Comparison of ENCODE assay signal across 17 cellular contexts in the genomic region with DNA sequence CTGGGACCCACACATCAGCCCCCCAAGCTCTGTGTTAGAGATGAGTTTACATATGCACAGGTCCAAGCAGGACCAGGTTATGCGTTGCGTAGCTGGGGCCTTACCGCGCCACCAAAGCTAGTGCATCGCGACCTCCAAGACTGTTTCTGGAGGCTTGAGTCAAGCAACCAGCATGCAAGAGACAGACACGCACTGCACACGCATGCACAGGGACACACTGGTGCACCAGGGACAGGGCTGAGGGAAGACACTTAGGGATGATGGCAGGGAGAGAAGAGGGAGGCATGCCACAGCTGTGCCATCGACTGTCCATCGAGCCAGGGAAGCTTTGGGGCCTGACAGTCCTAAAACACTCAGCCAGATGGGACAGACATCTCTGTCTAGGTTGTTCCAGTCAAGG.
A peak's percentile ranks its signal among the peaks of the same experiment; 100 is the strongest.
DNase-seq lines count a peak whose midpoint lies in the region; ATAC-seq and TF ChIP-seq lines count a peak whose summit lies in the region.
"Had no signal": no experiment of that assay in that cellular context is flagged by ENCODE, and none has a peak within 500 bp of the region (broad histone marks: within the 10 kb centered on the region; RNA-seq: fewer than 3 reads in every experiment).

No MANE protein-coding gene starts in this region.

- intact Hi-C loops in spleen (cut with DNase I; ENCODE audit: low total_unique reads), result no loop called here
- intact Hi-C loops in activated naive CD4-positive, alpha-beta T cell treated with anti-CD3 and anti-CD28 coated beads for 36 hours (cut with micrococcal nuclease), result no loop called here

- 92% methylated on average over 5 of the region's 10 CpGs; no CpG with 5 or more reads in 1 of the 2 donors for WGBS in gastroesophageal sphincter (ENCODE audit: low coverage in 1 of 2), 2 donors
- no CpG with 5 or more reads among the region's 10 CpGs for WGBS in neuronal stem cell (ENCODE audit: extremely low coverage in 2 of 2, insufficient read length in 2 of 2, insufficient replicate concordance in 1 of 2), 2 donors
- WGBS in spleen, 5 donors, result 94 to 99% (median 98%) methylated on average over 7 to 10 of the region's 10 CpGs

- H3K14ac ChIP-seq in neuronal stem cell (ENCODE audit: low read length), result peak overlapping the region; percentile 50

- H3K4me1 ChIP-seq in gastroesophageal sphincter, result peaks cover 3 to 99% (median 4%) of the 10 kb centered on the region in 3 donors
- peaks cover 0 to 2% of the 10 kb centered on the region in 2 donors for H3K4me1 ChIP-seq in neuronal stem cell (ENCODE audit: control insufficient read depth in 2 of 2, insufficient read depth in 1 of 2, low read depth in 1 of 2, low read length in 2 of 2)
- peaks cover 0 to 7% (median 0%) of the 10 kb centered on the region in 6 donors for H3K4me1 ChIP-seq in spleen
- H3K4me1 ChIP-seq: BE2C had no signal

- H3K36me3 ChIP-seq in gastroesophageal sphincter (peaks cover 0 to 81% of the 10 kb centered on the region in 2 donors), neuronal stem cell (replicated peaks in 1 of 2; ENCODE audit: control insufficient read depth in 2 of 2, insufficient read depth in 2 of 2, low read length in 2 of 2) (no peaks in the 10 kb centered on the region), spleen (peaks cover 0 to 34% (median 0%) of the 10 kb centered on the region in 6 donors)
- H3K36me3 ChIP-seq: BE2C had no signal

- H2AK5ac ChIP-seq in neuronal stem cell (ENCODE audit: low read depth, low read length), result no peak overlapping the region

- no peak for TF ChIP-seq EP300 in gastroesophageal sphincter (IDR thresholded peaks at IDR 0.05)

- H3K79me1 ChIP-seq in neuronal stem cell (ENCODE audit: low read depth, low read length), result no peaks in the 10 kb centered on the region

- H2BK120ac ChIP-seq in neuronal stem cell (ENCODE audit: low read depth, low read length), result no peak overlapping the region

- H4K91ac ChIP-seq in neuronal stem cell (ENCODE audit: low read depth, low read length, poor library complexity), result peak overlapping the region; percentile 80

- TF ChIP-seq POLR2A in gastroesophageal sphincter (IDR thresholded peaks at IDR 0.05) (no peak), spleen (IDR thresholded peaks at IDR 0.05) (no peak)

- H3K9ac ChIP-seq in neuronal stem cell (ENCODE audit: low read depth, low read length, poor library complexity), result no peak overlapping the region

- no peaks in the 10 kb centered on the region for H3K27me3 Mint-ChIP-seq in activated naive CD4-positive, alpha-beta T cell treated with anti-CD3 and anti-CD28 coated beads for 36 hours (ENCODE audit: low read depth)
- H3K27me3 Mint-ChIP-seq in activated T-cell treated with anti-CD3 and anti-CD28 coated beads, Interleukin-2, amount 50 U/mL, for 24 hours, result no peaks in the 10 kb centered on the region
- H3K27me3 Mint-ChIP-seq: CD4-positive, CD25-positive, alpha-beta regulatory T cell had no signal

- no peak overlapping the region for H2BK12ac ChIP-seq in neuronal stem cell (ENCODE audit: low read length)

- H3K4ac ChIP-seq in neuronal stem cell (ENCODE audit: low read length), result no peak overlapping the region

- H3K4me1 Mint-ChIP-seq in activated naive CD4-positive, alpha-beta T cell treated with anti-CD3 and anti-CD28 coated beads for 36 hours (ENCODE audit: low read depth), result no peaks in the 10 kb centered on the region
- H3K4me1 Mint-ChIP-seq in activated T-cell treated with anti-CD3 and anti-CD28 coated beads, Interleukin-2, amount 50 U/mL, for 24 hours (ENCODE audit: low read depth), result no peaks in the 10 kb centered on the region
- H3K4me1 Mint-ChIP-seq: CD4-positive, CD25-positive, alpha-beta regulatory T cell; CD8-positive, alpha-beta memory T cell; H9 had no signal

- CTCF ChIA-PET in activated naive CD4-positive, alpha-beta T cell treated with anti-CD3 and anti-CD28 coated beads for 36 hours (lab: Charles Lee), result interaction anchor here (0.6 kb wide), 1 partner anchor 276 kb away, joined by 3 read pairs; no protein-coding TSS in a partner anchor

- H3K18ac ChIP-seq in neuronal stem cell (ENCODE audit: low read length), result peak overlapping the region; percentile 32

- no peak overlapping the region for H3K4me3 Mint-ChIP-seq in activated naive CD4-positive, alpha-beta T cell treated with anti-CD3 and anti-CD28 coated beads for 36 hours
- no peak overlapping the region for H3K4me3 Mint-ChIP-seq in activated T-cell treated with anti-CD3 and anti-CD28 coated beads, Interleukin-2, amount 50 U/mL, for 24 hours
- H3K4me3 Mint-ChIP-seq: CD4-positive, CD25-positive, alpha-beta regulatory T cell; CD8-positive, alpha-beta memory T cell; H9 had no signal

- H3K4me2 ChIP-seq in neuronal stem cell (ENCODE audit: insufficient read depth, low read length, poor library complexity, severe bottlenecking), result no peak overlapping the region

- H3K27me3 ChIP-seq in gastroesophageal sphincter, result no peaks in the 10 kb centered on the region
- no peaks in the 10 kb centered on the region for H3K27me3 ChIP-seq in neuronal stem cell (ENCODE audit: control insufficient read depth in 3 of 3, insufficient read depth in 3 of 3, low read depth in 1 of 3, low read length in 3 of 3)
- no peaks in the 10 kb centered on the region for H3K27me3 ChIP-seq in spleen (replicated peaks in 1 of 7)
- H3K27me3 ChIP-seq: BE2C had no signal

- no peak overlapping the region for H3K4me3 ChIP-seq in gastroesophageal sphincter
- peak overlapping the region in 1 of 2 donors; percentile 71 for H3K4me3 ChIP-seq in neuronal stem cell (ENCODE audit: low read length in 2 of 2)
- no peak overlapping the region for H3K4me3 ChIP-seq in spleen

- no peak overlapping the region for H2BK15ac ChIP-seq in neuronal stem cell (ENCODE audit: low read length)

- H4K8ac ChIP-seq in neuronal stem cell (ENCODE audit: low read depth, low read length), result no peak overlapping the region

- no peak overlapping the region for H2BK5ac ChIP-seq in neuronal stem cell (ENCODE audit: low read length)

- peak overlapping the region; percentile 67 for H3K23ac ChIP-seq in neuronal stem cell (ENCODE audit: low read depth, low read length, poor library complexity)

- H3K27ac ChIP-seq in gastroesophageal sphincter (peak overlapping the region in 3 of 4 donors; percentile 69 to 78 (median 76)), neuronal stem cell (replicated peaks; ENCODE audit: low read length) (no peak overlapping the region), spleen (no peak overlapping the region)

- H3K36me3 Mint-ChIP-seq in activated naive CD4-positive, alpha-beta T cell treated with anti-CD3 and anti-CD28 coated beads for 36 hours (ENCODE audit: low read depth), result no peaks in the 10 kb centered on the region
- H3K36me3 Mint-ChIP-seq in activated T-cell treated with anti-CD3 and anti-CD28 coated beads, Interleukin-2, amount 50 U/mL, for 24 hours (ENCODE audit: low read depth), result no peaks in the 10 kb centered on the region
- H3K36me3 Mint-ChIP-seq: CD4-positive, CD25-positive, alpha-beta regulatory T cell; CD8-positive, alpha-beta memory T cell had no signal

- DNase-seq in neuronal stem cell (ENCODE audit: low spot score) (no peak), spleen (peak; percentile 35), DMS79 treated with DMSO at 0.1 percent for 48 hours (lab: John Stamatoyannopoulos, UW) (no peak), NCI-H146 (lab: John Stamatoyannopoulos, UW) (no peak)
- no peak for DNase-seq in activated naive CD4-positive, alpha-beta T cell treated with anti-CD3 and anti-CD28 coated beads for 36 hours
- DNase-seq in activated T-cell treated with anti-CD3 and anti-CD28 coated beads, Interleukin-2, amount 50 U/mL, for 24 hours, result no peak
- DNase-seq: ACHN; BE2C; C1 segment of cervical spinal cord; CD4-positive, CD25-positive, alpha-beta regulatory T cell; CD8-positive, alpha-beta memory T cell; COR-L47; DMS 273 treated with DMSO at 0.1 percent for 48 hours; GDM1; GOT3; H9 had no signal

- peak overlapping the region; percentile 29 for H2AFZ ChIP-seq in neuronal stem cell (ENCODE audit: low read length)

- H3K9me3 Mint-ChIP-seq in activated naive CD4-positive, alpha-beta T cell treated with anti-CD3 and anti-CD28 coated beads for 36 hours, result no peaks in the 10 kb centered on the region
- H3K9me3 Mint-ChIP-seq in activated T-cell treated with anti-CD3 and anti-CD28 coated beads, Interleukin-2, amount 50 U/mL, for 24 hours, result no peaks in the 10 kb centered on the region
- H3K9me3 Mint-ChIP-seq: CD4-positive, CD25-positive, alpha-beta regulatory T cell; CD8-positive, alpha-beta memory T cell had no signal

- no peak overlapping the region for H3K27ac Mint-ChIP-seq in activated naive CD4-positive, alpha-beta T cell treated with anti-CD3 and anti-CD28 coated beads for 36 hours
- H3K27ac Mint-ChIP-seq in activated T-cell treated with anti-CD3 and anti-CD28 coated beads, Interleukin-2, amount 50 U/mL, for 24 hours, result no peak overlapping the region
- H3K27ac Mint-ChIP-seq: CD4-positive, CD25-positive, alpha-beta regulatory T cell; CD8-positive, alpha-beta memory T cell; H9 had no signal

- TF ChIP-seq CTCF in gastroesophageal sphincter (IDR thresholded peaks at IDR 0.05) (no peak), spleen (IDR thresholded peaks at IDR 0.05 in 8 of 11, conservative IDR thresholded peaks at IDR 0.05 in 3 of 11) (no peak)

- no peak for ATAC-seq in gastroesophageal sphincter

- H3K9me3 ChIP-seq in gastroesophageal sphincter (no peaks in the 10 kb centered on the region), neuronal stem cell (replicated peaks in 1 of 2; ENCODE audit: control insufficient read depth in 2 of 2, insufficient read depth in 1 of 2, low read depth in 1 of 2, low read length in 2 of 2) (peaks cover 0 to 2% of the 10 kb centered on the region in 2 donors), spleen (no peaks in the 10 kb centered on the region)
- H3K9me3 ChIP-seq: BE2C had no signal

Comparison
In these comparisons a context has a peak if more than half of its experiments do, and no peak if none do; other contexts are left out.
1. H3K27ac ChIP-seq: peak in gastroesophageal sphincter (3 of 4); none in neuronal stem cell (single experiment) and spleen (0 of 8).